In genomic region chr15:56765252-56765651, GRCh38 we compare ENCODE assay signal across 12 cellular contexts. TPM values are rescaled to one million over a fixed set of nuclear protein-coding genes. Genes with fewer than 3 reads are reported as not detected.
DNase-seq lines count a peak whose midpoint lies in the region; ATAC-seq, FAIRE-seq and TF ChIP-seq lines count a peak whose summit lies in the region.
"Had no signal": no experiment of that assay in that cellular context is flagged by ENCODE, and none has a peak within 500 bp of the region (broad histone marks: within the 10 kb centered on the region; RNA-seq: fewer than 3 reads in every experiment).

No MANE protein-coding gene starts in this region.

- H3K4me3 Mint-ChIP-seq in activated CD8-positive, alpha-beta T cell treated with anti-CD3 and anti-CD28 coated beads for 36 hours: no peak overlapping the region
- H3K4me3 Mint-ChIP-seq in activated CD8-positive, alpha-beta T cell treated with anti-CD3 and anti-CD28 coated beads, Interleukin-2, amount 10 ng/mL, durations not matched to agents 7 days and 5 days: no peak overlapping the region
- H3K4me3 Mint-ChIP-seq in activated naive CD8-positive, alpha-beta T cell treated with anti-CD3 and anti-CD28 coated beads for 36 hours: no peak overlapping the region

- intact Hi-C loops in activated CD8-positive, alpha-beta T cell treated with anti-CD3 and anti-CD28 coated beads for 36 hours (cut with micrococcal nuclease): no loop called here

- peak; percentile 35 for FAIRE-seq in endometrium (lab: Jason Lieb, UNC)
- FAIRE-seq in urothelium cell line (lab: Jason Lieb, UNC): peak; percentile 55

- TF ChIP-seq CTCF in activated CD8-positive, alpha-beta T cell treated with anti-CD3 and anti-CD28 coated beads for 36 hours (IDR thresholded peaks at IDR 0.05): no peak

- DNase-seq in activated CD8-positive, alpha-beta T cell treated with anti-CD3 and anti-CD28 coated beads for 36 hours: no peak
- DNase-seq in activated CD8-positive, alpha-beta T cell treated with anti-CD3 and anti-CD28 coated beads, Interleukin-2, amount 10 ng/mL, durations not matched to agents 7 days and 5 days: no peak
- DNase-seq in RPMI7951 (ENCODE audit: low read depth): peak; percentile 80
- DNase-seq in urothelium cell line (ENCODE audit: low spot score): peak; percentile 39
- DNase-seq in activated naive CD8-positive, alpha-beta T cell treated with anti-CD3 and anti-CD28 coated beads for 36 hours: no peak
- DNase-seq in NCI-H146 (lab: John Stamatoyannopoulos, UW): no peak
- DNase-seq: islet precursor cell; naive thymus-derived CD4-positive, alpha-beta T cell; stimulated activated CD4-positive, alpha-beta T cell treated with anti-CD3 and anti-CD28 coated beads, Interleukin-12 subunit alpha, Interleukin-12 subunit beta, amount 100 ng/mL, for 4 hours had no signal

- no peaks in the 10 kb centered on the region for H3K9me3 Mint-ChIP-seq in activated CD8-positive, alpha-beta T cell treated with anti-CD3 and anti-CD28 coated beads for 36 hours
- H3K9me3 Mint-ChIP-seq in activated CD8-positive, alpha-beta T cell treated with anti-CD3 and anti-CD28 coated beads, Interleukin-2, amount 10 ng/mL, durations not matched to agents 7 days and 5 days (ENCODE audit: insufficient read depth): no peaks in the 10 kb centered on the region
- H3K9me3 Mint-ChIP-seq in activated naive CD8-positive, alpha-beta T cell treated with anti-CD3 and anti-CD28 coated beads for 36 hours: no peaks in the 10 kb centered on the region

- H3K36me3 Mint-ChIP-seq in activated CD8-positive, alpha-beta T cell treated with anti-CD3 and anti-CD28 coated beads for 36 hours (ENCODE audit: low read depth): no peaks in the 10 kb centered on the region
- no peaks in the 10 kb centered on the region for H3K36me3 Mint-ChIP-seq in activated CD8-positive, alpha-beta T cell treated with anti-CD3 and anti-CD28 coated beads, Interleukin-2, amount 10 ng/mL, durations not matched to agents 7 days and 5 days (ENCODE audit: low read depth)
- H3K36me3 Mint-ChIP-seq in activated naive CD8-positive, alpha-beta T cell treated with anti-CD3 and anti-CD28 coated beads for 36 hours: no peaks in the 10 kb centered on the region

- ATAC-seq in activated CD8-positive, alpha-beta T cell treated with anti-CD3 and anti-CD28 coated beads for 36 hours: peak; percentile 30
- ATAC-seq in activated CD8-positive, alpha-beta T cell treated with anti-CD3 and anti-CD28 coated beads, Interleukin-2, amount 10 ng/mL, durations not matched to agents 7 days and 5 days: no peak
- no peak for ATAC-seq in HG02870 (IDR thresholded peaks at IDR 0.05; ENCODE audit: unreplicated experiment)
- ATAC-seq: HCT116; naive thymus-derived CD4-positive, alpha-beta T cell had no signal

- CTCF ChIA-PET in activated CD8-positive, alpha-beta T cell treated with anti-CD3 and anti-CD28 coated beads for 36 hours (lab: Charles Lee): no interaction called here
- CTCF ChIA-PET in activated CD8-positive, alpha-beta T cell treated with anti-CD3 and anti-CD28 coated beads, Interleukin-2, amount 10 ng/mL, durations not matched to agents 7 days and 5 days (lab: Charles Lee): interaction anchor here (1.0 to 1.3 kb wide), 2 partner anchors 9 to 30 kb away, joined by 3 to 4 read pairs; no protein-coding TSS in a partner anchor

- H3K27ac Mint-ChIP-seq in activated CD8-positive, alpha-beta T cell treated with anti-CD3 and anti-CD28 coated beads for 36 hours: no peak overlapping the region
- H3K27ac Mint-ChIP-seq in activated CD8-positive, alpha-beta T cell treated with anti-CD3 and anti-CD28 coated beads, Interleukin-2, amount 10 ng/mL, durations not matched to agents 7 days and 5 days: no peak overlapping the region
- no peak overlapping the region for H3K27ac Mint-ChIP-seq in activated naive CD8-positive, alpha-beta T cell treated with anti-CD3 and anti-CD28 coated beads for 36 hours

- H3K27me3 Mint-ChIP-seq in activated CD8-positive, alpha-beta T cell treated with anti-CD3 and anti-CD28 coated beads for 36 hours: no peaks in the 10 kb centered on the region
- H3K27me3 Mint-ChIP-seq in activated CD8-positive, alpha-beta T cell treated with anti-CD3 and anti-CD28 coated beads, Interleukin-2, amount 10 ng/mL, durations not matched to agents 7 days and 5 days (ENCODE audit: low read depth): no peaks in the 10 kb centered on the region
- H3K27me3 Mint-ChIP-seq in activated naive CD8-positive, alpha-beta T cell treated with anti-CD3 and anti-CD28 coated beads for 36 hours: no peaks in the 10 kb centered on the region

- H3K4me1 Mint-ChIP-seq in activated CD8-positive, alpha-beta T cell treated with anti-CD3 and anti-CD28 coated beads for 36 hours (ENCODE audit: low read depth): peaks cover 17% of the 10 kb centered on the region
- H3K4me1 Mint-ChIP-seq in activated CD8-positive, alpha-beta T cell treated with anti-CD3 and anti-CD28 coated beads, Interleukin-2, amount 10 ng/mL, durations not matched to agents 7 days and 5 days (ENCODE audit: low read depth): peaks cover 16% of the 10 kb centered on the region
- H3K4me1 Mint-ChIP-seq in activated naive CD8-positive, alpha-beta T cell treated with anti-CD3 and anti-CD28 coated beads for 36 hours: peaks cover 14% of the 10 kb centered on the region

- POLR2A ChIA-PET in activated CD8-positive, alpha-beta T cell treated with anti-CD3 and anti-CD28 coated beads for 36 hours (lab: Charles Lee): interaction anchor here (1.3 kb wide), 1 partner anchor 9 kb away, joined by 6 read pairs; no protein-coding TSS in a partner anchor
- POLR2A ChIA-PET in activated CD8-positive, alpha-beta T cell treated with anti-CD3 and anti-CD28 coated beads, Interleukin-2, amount 10 ng/mL, durations not matched to agents 7 days and 5 days (lab: Charles Lee): no interaction called here

RNA-seq across cellular contexts. Expression of gene ZNF280D, which starts 31.9 kb away (rescaled TPM):
- 10 to 100 TPM; 16.2 to 17.0 TPM for total RNA-seq in activated CD8-positive, alpha-beta T cell treated with anti-CD3 and anti-CD28 coated beads for 36 hours
- total RNA-seq in activated CD8-positive, alpha-beta T cell treated with anti-CD3 and anti-CD28 coated beads, Interleukin-2, amount 10 ng/mL, durations not matched to agents 7 days and 5 days: 10 to 100 TPM; 17.5 to 21.0 TPM
- total RNA-seq in RPMI7951 (2014; rRNA removed; shearing (Covaris generic)): 27.0 and 32.3 TPM in 2 replicates
- total RNA-seq in activated naive CD8-positive, alpha-beta T cell treated with anti-CD3 and anti-CD28 coated beads for 36 hours: 10 to 100 TPM; 14.6 to 20.8 TPM

Comparison
In these comparisons a context has a peak if more than half of its experiments do, and no peak if none do; other contexts are left out.
1. DNase-seq: peak in RPMI7951 (single experiment) and urothelium cell line (single experiment); none in activated CD8-positive, alpha-beta T cell treated with anti-CD3 and anti-CD28 coated beads for 36 hours (single experiment), activated CD8-positive, alpha-beta T cell treated with anti-CD3 and anti-CD28 coated beads, Interleukin-2, amount 10 ng/mL, durations not matched to agents 7 days and 5 days (single experiment), activated naive CD8-positive, alpha-beta T cell treated with anti-CD3 and anti-CD28 coated beads for 36 hours (single experiment) and NCI-H146 (single experiment).